ENCODE assay signal across 31 cellular contexts in the genomic region with DNA sequence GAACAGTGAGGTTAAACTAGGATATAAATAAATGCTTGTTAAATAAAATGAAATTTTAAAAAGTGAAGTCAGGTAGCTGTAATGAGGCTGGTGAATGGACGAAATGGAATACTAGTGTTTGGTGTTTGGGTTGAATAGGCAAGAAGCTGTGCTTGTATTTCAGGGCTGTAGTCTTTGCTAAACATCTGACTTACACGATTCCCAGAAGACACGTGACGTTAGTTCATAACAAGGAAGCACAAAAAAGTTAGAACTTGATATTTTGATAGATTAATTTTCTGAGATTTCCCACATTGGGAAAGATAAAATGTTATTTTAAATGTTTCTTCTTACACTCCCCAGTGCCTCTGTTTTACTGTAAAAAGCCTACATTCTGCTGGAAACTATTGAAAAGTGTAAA.
"Had no signal": no experiment of that assay in that cellular context is flagged by ENCODE, and none has a peak within 500 bp of the region (broad histone marks: within the 10 kb centered on the region; RNA-seq: fewer than 3 reads in every experiment).

No MANE protein-coding gene starts in this region.

- H3K27me3 ChIP-seq: adrenal gland, body of pancreas, colonic mucosa, foreskin keratinocyte, heart left ventricle, neutrophil, right lobe of liver, uterus had no signal

- H3K9me3 ChIP-seq: adrenal gland, body of pancreas, colonic mucosa, heart left ventricle, lower lobe of right lung, neutrophil, right lobe of liver, thoracic aorta, uterus had no signal

- DNase-seq: activated CD4-positive, alpha-beta T cell treated with anti-CD3 and anti-CD28 coated beads for 4 hours; activated CD4-positive, alpha-beta T cell treated with anti-CD3 and anti-CD28 coated beads, Interleukin-2, amount 50 U/mL, for 4 hours; activated naive CD4-positive, alpha-beta T cell; activated T-cell treated with anti-CD3 and anti-CD28 coated beads for 4 hours; activated T-cell treated with anti-CD3 and anti-CD28 coated beads, Interleukin-2, amount 50 U/mL, for 72 hours; adrenal gland; aorta; body of pancreas; cerebellar nuclear complex; colonic mucosa; effector CD8-positive, alpha-beta T cell; foreskin keratinocyte; heart left ventricle; hypothalamus; immature natural killer cell; lower lobe of right lung; mesenchymal stem cell; right lobe of liver; stimulated activated CD4-positive, alpha-beta T cell treated with anti-CD3 and anti-CD28 coated beads, Interleukin-4, amount 100 ng/mL, for 24 hours; T-cell; trophoblast cell; uterus had no signal

- H3K4me1 ChIP-seq: adrenal gland, body of pancreas, colonic mucosa, foreskin keratinocyte, heart left ventricle, lower lobe of right lung, right lobe of liver, uterus had no signal

- H3K4me1 Mint-ChIP-seq: immature natural killer cell; stimulated activated effector memory CD8-positive, alpha-beta T cell treated with anti-CD3 and anti-CD28 coated beads, Interleukin-12 subunit alpha, Interleukin-12 subunit beta, amount 100 ng/mL, for 72 hours; T-cell had no signal

- H3K27ac ChIP-seq: adrenal gland, body of pancreas, colonic mucosa, foreskin keratinocyte, heart left ventricle, lower lobe of right lung, neutrophil, right lobe of liver, skin epidermis, thoracic aorta, uterus, VCaP had no signal

- H3K9me3 Mint-ChIP-seq: activated T-cell treated with anti-CD3 and anti-CD28 coated beads, Interleukin-2, amount 50 U/mL, for 72 hours had no signal

- H3K27me3 Mint-ChIP-seq: activated naive CD8-positive, alpha-beta T cell; natural killer cell treated with Interleukin-12 subunit alpha and Interleukin-12 subunit beta and Interleukin-15 and Interleukin-18, amount 100 ng/mL, for 72 hours; stimulated activated naive CD8-positive, alpha-beta T cell treated with anti-CD3 and anti-CD28 coated beads, Interleukin-15, Interleukin-2, amounts not matched to agents 100 ng/mL and 50 ng/mL, for 24 hours; T-cell had no signal

- H3K4me3 ChIP-seq: adrenal gland, body of pancreas, colonic mucosa, heart left ventricle, lower lobe of right lung, right lobe of liver, skin epidermis, thoracic aorta, uterus had no signal

- H3K4me3 Mint-ChIP-seq: activated naive CD8-positive, alpha-beta T cell; activated T-cell treated with anti-CD3 and anti-CD28 coated beads, Interleukin-2, amount 50 U/mL, for 72 hours; immature natural killer cell; natural killer cell treated with Interleukin-12 subunit alpha and Interleukin-12 subunit beta and Interleukin-15 and Interleukin-18, amount 100 ng/mL, for 72 hours; stimulated activated effector memory CD8-positive, alpha-beta T cell treated with anti-CD3 and anti-CD28 coated beads, Interleukin-12 subunit alpha, Interleukin-12 subunit beta, amount 100 ng/mL, for 72 hours; stimulated activated naive CD8-positive, alpha-beta T cell treated with anti-CD3 and anti-CD28 coated beads, Interleukin-15, Interleukin-2, amounts not matched to agents 100 ng/mL and 50 ng/mL, for 24 hours; T-cell had no signal

- H3K27ac Mint-ChIP-seq: activated naive CD8-positive, alpha-beta T cell; activated T-cell treated with anti-CD3 and anti-CD28 coated beads, Interleukin-2, amount 50 U/mL, for 72 hours; immature natural killer cell; natural killer cell treated with Interleukin-12 subunit alpha and Interleukin-12 subunit beta and Interleukin-15 and Interleukin-18, amount 100 ng/mL, for 72 hours; stimulated activated effector memory CD8-positive, alpha-beta T cell treated with anti-CD3 and anti-CD28 coated beads, Interleukin-12 subunit alpha, Interleukin-12 subunit beta, amount 100 ng/mL, for 72 hours; stimulated activated naive CD8-positive, alpha-beta T cell treated with anti-CD3 and anti-CD28 coated beads, Interleukin-15, Interleukin-2, amounts not matched to agents 100 ng/mL and 50 ng/mL, for 24 hours; T-cell had no signal

- ATAC-seq: activated T-cell treated with anti-CD3 and anti-CD28 coated beads, Interleukin-2, amount 50 U/mL, for 72 hours; body of pancreas; foreskin keratinocyte; heart left ventricle; left lobe of liver; lower lobe of right lung; natural killer cell treated with Interleukin-12 subunit alpha and Interleukin-12 subunit beta and Interleukin-15 and Interleukin-18, amount 100 ng/mL, for 72 hours; right lobe of liver; stimulated activated effector memory CD8-positive, alpha-beta T cell treated with anti-CD3 and anti-CD28 coated beads, Interleukin-12 subunit alpha, Interleukin-12 subunit beta, amount 100 ng/mL, for 72 hours; T-cell had no signal

- H3K36me3 Mint-ChIP-seq: activated naive CD8-positive, alpha-beta T cell; stimulated activated effector memory CD8-positive, alpha-beta T cell treated with anti-CD3 and anti-CD28 coated beads, Interleukin-12 subunit alpha, Interleukin-12 subunit beta, amount 100 ng/mL, for 72 hours; T-cell had no signal

- H3K36me3 ChIP-seq: adrenal gland, colonic mucosa, heart left ventricle, lower lobe of right lung, neutrophil, right lobe of liver, thoracic aorta, uterus had no signal
